8 cellular contexts compared by ENCODE assay signal in the genomic region with DNA sequence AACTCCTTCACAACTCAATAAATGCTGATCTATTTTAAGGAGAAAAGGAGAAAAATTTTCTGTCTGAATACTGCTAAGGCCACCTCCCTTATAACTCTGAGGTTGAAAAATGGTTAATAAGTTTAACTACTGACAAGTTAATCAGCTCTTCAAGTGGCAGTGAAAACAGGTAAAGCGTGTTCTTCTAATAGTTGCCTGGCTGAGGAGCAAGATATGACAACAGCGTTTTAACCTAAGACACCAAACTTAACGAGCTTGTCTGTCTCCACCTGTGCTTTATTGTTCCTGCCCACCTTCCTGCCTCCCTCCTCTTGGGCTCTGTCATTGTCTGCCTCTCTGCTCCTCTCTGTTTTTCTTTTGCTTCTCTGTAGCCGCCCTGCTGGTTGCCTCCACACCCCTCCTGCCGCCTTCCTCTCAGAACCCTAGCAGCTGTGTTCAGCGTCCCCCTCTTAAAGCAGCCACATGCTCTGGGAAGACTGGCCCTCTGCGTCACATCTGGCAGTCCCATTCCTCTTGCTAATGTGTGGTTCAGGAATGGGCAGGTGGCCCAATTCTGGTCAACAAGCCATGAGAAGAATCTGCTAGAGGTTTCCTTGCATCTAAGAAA. TPM values are rescaled to one million over a fixed set of nuclear protein-coding genes. Genes with fewer than 3 reads are reported as not detected.
DNase-seq lines count a peak whose midpoint lies in the region; ATAC-seq, FAIRE-seq and TF ChIP-seq lines count a peak whose summit lies in the region.

No MANE protein-coding gene starts in this region.

- 50 to 54% methylated on average over 7 of the region's 7 CpGs for WGBS in upper lobe of left lung, 2 donors

- H3K4me1 ChIP-seq in upper lobe of left lung: peaks cover 12 to 27% (median 18%) of the 10 kb centered on the region in 4 donors

- no peaks in the 10 kb centered on the region for H3K36me3 ChIP-seq in upper lobe of left lung

- no peaks in the 10 kb centered on the region for H3K36me3 Mint-ChIP-seq in activated naive CD8-positive, alpha-beta T cell

- H3K27me3 ChIP-seq in upper lobe of left lung: no peaks in the 10 kb centered on the region

- TF ChIP-seq EP300 in upper lobe of left lung (IDR thresholded peaks at IDR 0.05): no peak

- no peak for FAIRE-seq in RCC 7860 (lab: Jason Lieb, UNC)

- no peaks in the 10 kb centered on the region for H3K27me3 Mint-ChIP-seq in activated naive CD8-positive, alpha-beta T cell

- no peak overlapping the region for H3K4me3 ChIP-seq in upper lobe of left lung

- no peaks in the 10 kb centered on the region for H3K9me3 Mint-ChIP-seq in activated naive CD8-positive, alpha-beta T cell (ENCODE audit: low read depth)

- H3K9me3 ChIP-seq in upper lobe of left lung: no peaks in the 10 kb centered on the region

- no peak for TF ChIP-seq CTCF in upper lobe of left lung (IDR thresholded peaks at IDR 0.05)

- DNase-seq in NCI-H69 (lab: John Stamatoyannopoulos, UW) (peak; percentile 82), RCC 7860 (ENCODE audit: low spot score) (no peak), upper lobe of left lung (no peak), DMS153 (lab: John Stamatoyannopoulos, UW) (no peak), hypothalamus (lab: John Stamatoyannopoulos, UW) (no peak)
- peak; percentile 26 to 31 for DNase-seq in stimulated activated CD4-positive, alpha-beta T cell treated with anti-CD3 and anti-CD28 coated beads, Interleukin-1b, Interleukin-23, amount 100 ng/mL, for 4 hours (ENCODE audit: low read depth in 2 of 2)

- H3K27ac Mint-ChIP-seq in activated naive CD8-positive, alpha-beta T cell: peak overlapping the region; percentile 98

- H3K4me3 Mint-ChIP-seq in activated naive CD8-positive, alpha-beta T cell: peak overlapping the region; percentile 71

- H3K27ac ChIP-seq in upper lobe of left lung: peak overlapping the region in 1 of 4 donors; percentile 67

- peak; percentile 10 for ATAC-seq in GM21515 (IDR thresholded peaks at IDR 0.05; ENCODE audit: unreplicated experiment)
- no peak for ATAC-seq in upper lobe of left lung (ENCODE audit: low FRiP score in 2 of 2)

- TF ChIP-seq POLR2A in upper lobe of left lung (IDR thresholded peaks at IDR 0.05): no peak

- peaks cover 63% of the 10 kb centered on the region for H3K4me1 Mint-ChIP-seq in activated naive CD8-positive, alpha-beta T cell (ENCODE audit: low read depth)

RNA-seq across cellular contexts. Expression of a gene that starts 4.3 kb away (rescaled TPM):
- 10 to 100 TPM in 1 of 6 donors, 1 to 10 TPM in 5; 3.1 to 12.5 (median 7.2) TPM for total RNA-seq in upper lobe of left lung

Comparison
In these comparisons a context has a peak if more than half of its experiments do, and no peak if none do; other contexts are left out.
1. DNase-seq: peak in NCI-H69 (single experiment) and stimulated activated CD4-positive, alpha-beta T cell treated with anti-CD3 and anti-CD28 coated beads, Interleukin-1b, Interleukin-23, amount 100 ng/mL, for 4 hours (2 of 2); none in RCC 7860 (single experiment), upper lobe of left lung (0 of 2), DMS153 (single experiment) and hypothalamus (0 of 51).